Comparison of ENCODE assay signal across 8 cellular contexts in the genomic region with DNA sequence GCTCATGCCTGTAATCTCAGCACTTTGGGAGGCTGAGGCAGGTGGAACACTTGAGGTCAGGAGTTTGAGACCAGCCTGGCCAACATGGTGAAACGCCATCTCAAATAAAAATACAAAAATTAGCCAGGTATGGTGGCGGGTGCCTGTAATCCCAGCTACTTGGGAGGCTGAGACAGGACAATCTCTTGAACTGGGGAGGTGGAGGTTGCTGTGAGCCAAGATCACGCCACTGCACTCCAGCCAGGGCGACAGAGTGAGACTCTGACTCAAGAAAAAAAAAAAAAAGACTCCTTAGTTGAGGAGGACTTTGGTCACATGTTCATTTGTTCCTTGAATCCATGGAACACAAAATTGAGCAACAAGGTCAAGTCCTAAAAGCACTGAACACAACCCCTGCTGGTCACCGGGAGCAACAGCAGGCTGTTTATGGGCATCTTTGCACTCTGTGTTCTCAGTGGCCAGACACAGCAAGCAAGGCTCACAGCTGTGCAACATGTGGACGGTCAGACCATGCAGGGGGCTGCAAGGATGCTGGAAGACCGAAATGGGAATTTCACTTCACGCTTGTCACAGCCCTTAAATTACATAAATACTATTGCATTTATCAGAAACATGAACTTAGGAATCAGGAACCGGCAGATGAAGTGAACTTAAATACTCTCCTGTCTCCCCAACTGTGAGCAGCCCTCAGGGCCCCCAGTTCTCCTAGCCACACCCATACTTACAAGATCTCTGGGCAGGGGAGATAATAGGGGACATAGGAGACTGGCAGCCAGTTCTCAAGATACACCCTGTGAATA. TPM values are rescaled to one million over a fixed set of nuclear protein-coding genes. Genes with fewer than 3 reads are reported as not detected.
A peak's percentile ranks its signal among the peaks of the same experiment; 100 is the strongest.
DNase-seq lines count a peak whose midpoint lies in the region; ATAC-seq and TF ChIP-seq lines count a peak whose summit lies in the region.

No MANE protein-coding gene starts in this region.

- H3K4me3 ChIP-seq in BLaER1 treated with 17β-estradiol and CSF1 and Interleukin-3, amounts not matched to agents 10 nM and 100 nM = peak overlapping the region; percentile 3 to 92 (median 34); a peak in 10 of 20 replicates
- no peak overlapping the region for H3K4me3 ChIP-seq in parathyroid adenoma (ENCODE audit: low read depth, low read length)

- ATAC-seq in activated CD8-positive, alpha-beta T cell treated with anti-CD3 and anti-CD28 coated beads, Interleukin-2, amount 10 ng/mL, durations not matched to agents 7 days and 5 days = peak; percentile 76
- ATAC-seq in GM19463 (IDR thresholded peaks at IDR 0.05; ENCODE audit: unreplicated experiment) = no peak

- no peaks in the 10 kb centered on the region for H3K79me2 ChIP-seq in parathyroid adenoma

- no peak overlapping the region for H3K4me3 Mint-ChIP-seq in activated CD8-positive, alpha-beta T cell treated with anti-CD3 and anti-CD28 coated beads, Interleukin-2, amount 10 ng/mL, durations not matched to agents 7 days and 5 days

- CTCF ChIA-PET in activated CD8-positive, alpha-beta T cell treated with anti-CD3 and anti-CD28 coated beads, Interleukin-2, amount 10 ng/mL, durations not matched to agents 7 days and 5 days (lab: Charles Lee) = interaction anchor here (0.8 to 1.2 kb wide), 4 partner anchors 9 to 183 kb away, joined by 3 to 6 read pairs (median 3); a partner anchor contains a TSS

- no peaks in the 10 kb centered on the region for H3K9me3 ChIP-seq in BLaER1 treated with 17β-estradiol and CSF1 and Interleukin-3, amounts not matched to agents 10 nM and 100 nM (replicated peaks in 1 of 11)
- H3K9me3 ChIP-seq in parathyroid adenoma (ENCODE audit: control insufficient read depth, low read length) = no peaks in the 10 kb centered on the region

- peaks cover 10% of the 10 kb centered on the region for H3K4me1 Mint-ChIP-seq in activated CD8-positive, alpha-beta T cell treated with anti-CD3 and anti-CD28 coated beads, Interleukin-2, amount 10 ng/mL, durations not matched to agents 7 days and 5 days (ENCODE audit: low read depth)

- H3K27me3 Mint-ChIP-seq in activated CD8-positive, alpha-beta T cell treated with anti-CD3 and anti-CD28 coated beads, Interleukin-2, amount 10 ng/mL, durations not matched to agents 7 days and 5 days (ENCODE audit: low read depth) = peaks cover 6% of the 10 kb centered on the region

- peak overlapping the region in 5 of 11 experiments; percentile 19 to 59 (median 36); a peak in 5 of 22 replicates for H3K9ac ChIP-seq in BLaER1 treated with 17β-estradiol and CSF1 and Interleukin-3, amounts not matched to agents 10 nM and 100 nM
- H3K9ac ChIP-seq in parathyroid adenoma = no peak overlapping the region

- peak overlapping the region; percentile 67 to 100 (median 80) for H3K4me2 ChIP-seq in BLaER1 treated with 17β-estradiol and CSF1 and Interleukin-3, amounts not matched to agents 10 nM and 100 nM
- no peak overlapping the region for H3K4me2 ChIP-seq in parathyroid adenoma (ENCODE audit: low read length)

- peaks cover 36 to 59% (median 54%) of the 10 kb centered on the region in 11 experiments for H3K36me3 ChIP-seq in BLaER1 treated with 17β-estradiol and CSF1 and Interleukin-3, amounts not matched to agents 10 nM and 100 nM
- H3K36me3 ChIP-seq in parathyroid adenoma (ENCODE audit: control insufficient read depth, insufficient read depth, low read length) = no peaks in the 10 kb centered on the region

- no peaks in the 10 kb centered on the region for H3K27me3 ChIP-seq in BLaER1 treated with 17β-estradiol and CSF1 and Interleukin-3, amounts not matched to agents 10 nM and 100 nM
- H3K27me3 ChIP-seq in parathyroid adenoma (ENCODE audit: control insufficient read depth, insufficient read depth, low read length) = no peaks in the 10 kb centered on the region

- no peaks in the 10 kb centered on the region for H3K9me3 Mint-ChIP-seq in activated CD8-positive, alpha-beta T cell treated with anti-CD3 and anti-CD28 coated beads, Interleukin-2, amount 10 ng/mL, durations not matched to agents 7 days and 5 days (ENCODE audit: insufficient read depth)

- peaks cover 48 to 61% (median 51%) of the 10 kb centered on the region in 10 experiments for H3K4me1 ChIP-seq in BLaER1 treated with 17β-estradiol and CSF1 and Interleukin-3, amounts not matched to agents 10 nM and 100 nM
- no peaks in the 10 kb centered on the region for H3K4me1 ChIP-seq in parathyroid adenoma

- peak; percentile 56 for TF ChIP-seq CTCF in parathyroid adenoma (IDR thresholded peaks at IDR 0.05)

- no peak overlapping the region for H2AFZ ChIP-seq in parathyroid adenoma

- H3K27ac Mint-ChIP-seq in activated CD8-positive, alpha-beta T cell treated with anti-CD3 and anti-CD28 coated beads, Interleukin-2, amount 10 ng/mL, durations not matched to agents 7 days and 5 days = no peak overlapping the region

- H3K27ac ChIP-seq in BLaER1 treated with 17β-estradiol and CSF1 and Interleukin-3, amounts not matched to agents 10 nM and 100 nM = no peak overlapping the region
- H3K27ac ChIP-seq in parathyroid adenoma = no peak overlapping the region

- H3K36me3 Mint-ChIP-seq in activated CD8-positive, alpha-beta T cell treated with anti-CD3 and anti-CD28 coated beads, Interleukin-2, amount 10 ng/mL, durations not matched to agents 7 days and 5 days (ENCODE audit: low read depth) = no peaks in the 10 kb centered on the region

- POLR2A ChIA-PET in activated CD8-positive, alpha-beta T cell treated with anti-CD3 and anti-CD28 coated beads, Interleukin-2, amount 10 ng/mL, durations not matched to agents 7 days and 5 days (lab: Charles Lee) = interaction anchor here (0.6 kb wide), 1 partner anchor 336 kb away, joined by 6 read pairs; no protein-coding TSS in a partner anchor

- peaks cover 33 to 77% (median 73%) of the 10 kb centered on the region in 11 experiments; a peak in 21 of 22 replicates for H4K20me1 ChIP-seq in BLaER1 treated with 17β-estradiol and CSF1 and Interleukin-3, amounts not matched to agents 10 nM and 100 nM

- DNase-seq in GM19240 (ENCODE audit: insufficient read length, low spot score) (peak; percentile 81), NCI-H510A treated with DMSO at 0.1 percent for 48 hours (lab: John Stamatoyannopoulos, UW) (peak; percentile 43), foreskin melanocyte (peak; percentile 69), occipital lobe (lab: John Stamatoyannopoulos, UW) (no peak)
- peak; percentile 67 for DNase-seq in activated CD8-positive, alpha-beta T cell treated with anti-CD3 and anti-CD28 coated beads, Interleukin-2, amount 10 ng/mL, durations not matched to agents 7 days and 5 days

RNA-seq across cellular contexts. Expression of a gene that starts 2.8 kb away (rescaled TPM):
- 1 to 10 TPM; 3.1 to 4.1 TPM for total RNA-seq in activated CD8-positive, alpha-beta T cell treated with anti-CD3 and anti-CD28 coated beads, Interleukin-2, amount 10 ng/mL, durations not matched to agents 7 days and 5 days
- total RNA-seq in occipital lobe = 8.1 TPM

RNA-seq across cellular contexts. Expression of a gene that starts 39.9 kb away (rescaled TPM):
- 100 to 1,000 TPM in 1 of 2 experiments, 10 to 100 TPM in 1; 85.7 to 102 TPM for total RNA-seq in activated CD8-positive, alpha-beta T cell treated with anti-CD3 and anti-CD28 coated beads, Interleukin-2, amount 10 ng/mL, durations not matched to agents 7 days and 5 days
- 95.8 TPM for total RNA-seq in occipital lobe

RNA-seq across cellular contexts. Expression of a gene that starts 48.1 kb away (rescaled TPM):
- total RNA-seq in activated CD8-positive, alpha-beta T cell treated with anti-CD3 and anti-CD28 coated beads, Interleukin-2, amount 10 ng/mL, durations not matched to agents 7 days and 5 days = not detected
- not detected for total RNA-seq in occipital lobe
